ENCODE assay signal across 27 cellular contexts in the genomic region with DNA sequence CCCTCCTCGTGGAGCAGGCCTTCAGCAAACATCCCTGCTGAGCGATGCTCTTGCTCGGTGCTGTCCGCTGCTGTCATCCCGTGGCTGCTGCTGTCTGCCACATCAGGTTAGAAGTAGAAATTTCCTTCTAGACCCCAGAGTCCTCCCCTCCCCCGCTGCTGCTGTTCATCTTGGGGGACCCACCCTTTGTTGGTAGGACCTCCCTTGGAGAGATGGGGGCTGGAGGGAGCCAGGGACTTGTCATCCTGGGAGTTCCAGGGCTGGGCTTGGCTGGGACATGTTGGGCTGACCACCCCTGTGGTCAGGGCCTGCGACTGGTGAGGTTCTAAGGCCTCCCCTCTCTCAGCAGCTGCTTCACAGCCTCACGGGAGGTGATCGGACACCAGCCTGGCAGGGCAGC.
"Had no signal": no experiment of that assay in that cellular context is flagged by ENCODE, and none has a peak within 500 bp of the region (broad histone marks: within the 10 kb centered on the region; RNA-seq: fewer than 3 reads in every experiment).

No MANE protein-coding gene starts in this region.

- ATAC-seq: stimulated activated naive B cell treated with anti-CD40 and anti-IgM and Interleukin-4, amounts not matched to agents 10 μg/mL and 1 μg/mL and 100 μg/mL, for 72 hours; upper lobe of right lung; WTC11 had no signal

- H3K4me1 ChIP-seq: thyroid gland had no signal

- H3K27ac Mint-ChIP-seq: activated CD4-positive, alpha-beta memory T cell treated with anti-CD3 and anti-CD28 coated beads, Interleukin-2, amount 10 ng/mL, durations not matched to agents 7 days and 5 days; activated CD4-positive, alpha-beta T cell treated with anti-CD3 and anti-CD28 coated beads, Interleukin-2, amount 10 ng/mL, durations not matched to agents 7 days and 5 days; activated naive CD4-positive, alpha-beta T cell treated with anti-CD3 and anti-CD28 coated beads, Interleukin-2, amount 10 ng/mL, durations not matched to agents 7 days and 5 days; activated naive CD8-positive, alpha-beta T cell treated with anti-CD3 and anti-CD28 coated beads, Interleukin-2, amount 10 ng/mL, durations not matched to agents 7 days and 5 days; activated T-cell treated with anti-CD3 and anti-CD28 coated beads, Interleukin-2, amount 50 U/mL, for 24 hours; progenitor cell of endocrine pancreas; T-helper 1 cell treated with Interleukin-12 subunit alpha and Interleukin-12 subunit beta and Interleukin-4 antibody, amounts not matched to agents 30 μg/mL and 1 μg/mL, for 36 hours; WTC11 had no signal

- H3K36me3 ChIP-seq: esophagus muscularis mucosa, neutrophil, stomach, thyroid gland, upper lobe of right lung had no signal

- H3K27me3 Mint-ChIP-seq: activated CD4-positive, alpha-beta memory T cell treated with anti-CD3 and anti-CD28 coated beads, Interleukin-2, amount 10 ng/mL, durations not matched to agents 7 days and 5 days; activated CD4-positive, alpha-beta T cell treated with anti-CD3 and anti-CD28 coated beads, Interleukin-2, amount 10 ng/mL, durations not matched to agents 7 days and 5 days; activated naive CD8-positive, alpha-beta T cell treated with anti-CD3 and anti-CD28 coated beads, Interleukin-2, amount 10 ng/mL, durations not matched to agents 7 days and 5 days; activated T-cell treated with anti-CD3 and anti-CD28 coated beads, Interleukin-2, amount 50 U/mL, for 24 hours; stimulated activated naive B cell treated with anti-CD40 and anti-IgM and Interleukin-4, amounts not matched to agents 10 μg/mL and 1 μg/mL and 100 μg/mL, for 72 hours had no signal

- H3K36me3 Mint-ChIP-seq: activated naive CD4-positive, alpha-beta T cell treated with anti-CD3 and anti-CD28 coated beads, Interleukin-2, amount 10 ng/mL, durations not matched to agents 7 days and 5 days; activated naive CD8-positive, alpha-beta T cell treated with anti-CD3 and anti-CD28 coated beads, Interleukin-2, amount 10 ng/mL, durations not matched to agents 7 days and 5 days; stimulated activated naive B cell treated with anti-CD40 and anti-IgM and Interleukin-4, amounts not matched to agents 10 μg/mL and 1 μg/mL and 100 μg/mL, for 72 hours; WTC11 had no signal

- H3K27me3 ChIP-seq: esophagus muscularis mucosa, neutrophil, stomach, thyroid gland, upper lobe of right lung had no signal

- H3K4me3 ChIP-seq: esophagus muscularis mucosa, mucosa of descending colon, stomach, thyroid gland, upper lobe of right lung had no signal

- H3K4me3 Mint-ChIP-seq: activated CD4-positive, alpha-beta memory T cell treated with anti-CD3 and anti-CD28 coated beads, Interleukin-2, amount 10 ng/mL, durations not matched to agents 7 days and 5 days; activated CD4-positive, alpha-beta T cell treated with anti-CD3 and anti-CD28 coated beads, Interleukin-2, amount 10 ng/mL, durations not matched to agents 7 days and 5 days; activated naive CD4-positive, alpha-beta T cell treated with anti-CD3 and anti-CD28 coated beads, Interleukin-2, amount 10 ng/mL, durations not matched to agents 7 days and 5 days; activated naive CD8-positive, alpha-beta T cell treated with anti-CD3 and anti-CD28 coated beads, Interleukin-2, amount 10 ng/mL, durations not matched to agents 7 days and 5 days; activated T-cell treated with anti-CD3 and anti-CD28 coated beads, Interleukin-2, amount 50 U/mL, for 24 hours; nephron; stimulated activated naive B cell treated with anti-CD40 and anti-IgM and Interleukin-4, amounts not matched to agents 10 μg/mL and 1 μg/mL and 100 μg/mL, for 72 hours; T-helper 1 cell treated with Interleukin-12 subunit alpha and Interleukin-12 subunit beta and Interleukin-4 antibody, amounts not matched to agents 30 μg/mL and 1 μg/mL, for 36 hours; WTC11 had no signal

- H3K27ac ChIP-seq: esophagus muscularis mucosa, neutrophil, stomach, thyroid gland, upper lobe of right lung had no signal

- DNase-seq: activated CD4-positive, alpha-beta memory T cell treated with anti-CD3 and anti-CD28 coated beads, Interleukin-2, amount 10 ng/mL, durations not matched to agents 7 days and 5 days; activated CD4-positive, alpha-beta T cell treated with anti-CD3 and anti-CD28 coated beads for 1 hour; activated CD4-positive, alpha-beta T cell treated with anti-CD3 and anti-CD28 coated beads, Interleukin-2, amount 10 ng/mL, durations not matched to agents 7 days and 5 days; activated CD8-positive, alpha-beta memory T cell treated with anti-CD3 and anti-CD28 coated beads, Interleukin-2, amount 50 U/mL, for 48 hours; activated gamma-delta T cell; activated naive CD4-positive, alpha-beta T cell treated with anti-CD3 and anti-CD28 coated beads, Interleukin-2, amount 10 ng/mL, durations not matched to agents 7 days and 5 days; activated naive CD8-positive, alpha-beta T cell treated with anti-CD3 and anti-CD28 coated beads, Interleukin-2, amount 10 ng/mL, durations not matched to agents 7 days and 5 days; activated T-cell treated with anti-CD3 and anti-CD28 coated beads, Interleukin-2, amount 50 U/mL, for 24 hours; central memory CD4-positive, alpha-beta T cell; dermis blood vessel endothelial cell; effector CD4-positive, alpha-beta T cell; foreskin melanocyte; mesendoderm; stimulated activated CD4-positive, alpha-beta T cell treated with anti-CD3 and anti-CD28 coated beads, Interleukin-15, amount 100 ng/mL, for 24 hours; stimulated activated CD4-positive, alpha-beta T cell treated with anti-CD3 and anti-CD28 coated beads, Interleukin-2, amount 100 ng/mL, for 24 hours; stimulated activated naive B cell treated with anti-CD40 and anti-IgM and Interleukin-4, amounts not matched to agents 10 μg/mL and 1 μg/mL and 100 μg/mL, for 72 hours; stomach; SW 1271; thyroid gland; upper lobe of right lung had no signal

- H3K9me3 ChIP-seq: esophagus muscularis mucosa, mucosa of descending colon, neutrophil, stomach, thyroid gland, upper lobe of right lung had no signal
